In the genomic region with DNA sequence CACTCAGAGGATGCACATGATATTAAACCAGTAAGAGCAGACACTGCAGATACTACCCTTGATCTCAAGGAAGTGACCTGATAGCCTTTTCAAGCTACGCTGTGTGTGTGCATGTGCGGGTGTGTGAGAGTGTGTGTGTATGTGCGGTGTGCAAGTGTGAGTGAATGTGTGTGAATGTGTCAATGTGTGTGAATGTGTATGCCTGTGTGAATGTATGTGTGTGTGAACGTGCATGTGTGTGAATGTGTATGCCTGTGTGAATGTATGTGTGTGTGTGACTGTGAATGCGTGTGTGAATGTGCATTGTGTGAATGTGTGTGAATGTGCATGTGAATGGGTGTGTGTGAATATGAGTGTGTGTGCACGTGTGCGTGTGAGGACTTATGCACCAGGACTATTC, we compare ENCODE assay signal across 26 cellular contexts. TPM values are rescaled to one million over a fixed set of nuclear protein-coding genes. Genes with fewer than 3 reads are reported as not detected.
"Had no signal": no experiment of that assay in that cellular context is flagged by ENCODE, and none has a peak within 500 bp of the region (broad histone marks: within the 10 kb centered on the region; RNA-seq: fewer than 3 reads in every experiment).

No MANE protein-coding gene starts in this region.

- H3K27me3 ChIP-seq: cardiac muscle cell, right lobe of liver had no signal

- H3K4me1 ChIP-seq: foreskin keratinocyte, right lobe of liver, transverse colon had no signal

- H3K36me3 ChIP-seq: cardiac muscle cell, lower lobe of right lung, right lobe of liver, stomach, suprapubic skin, transverse colon had no signal

- H3K4me3 ChIP-seq: cardiac muscle cell, lower lobe of right lung, right lobe of liver, skin epidermis, stomach, suprapubic skin, transverse colon had no signal

- H3K9me3 ChIP-seq: lower lobe of right lung, right lobe of liver, stomach, suprapubic skin, transverse colon had no signal

- ATAC-seq: activated CD4-positive, CD25-positive, alpha-beta regulatory T cell treated with anti-CD3 and anti-CD28 coated beads, Interleukin-2, amount 50 U/mL, for 24 hours; foreskin keratinocyte; lower lobe of right lung; right lobe of liver; stimulated activated memory B cell treated with anti-CD40 and anti-IgM and Interleukin-4, amounts not matched to agents 10 μg/mL and 1 μg/mL and 100 μg/mL, for 72 hours; T-cell had no signal

- H3K27ac ChIP-seq: cardiac muscle cell, foreskin keratinocyte, lower lobe of right lung, right lobe of liver, skin epidermis, stomach, suprapubic skin, transverse colon, VCaP had no signal

- DNase-seq: activated CD4-positive, alpha-beta memory T cell treated with anti-CD3 and anti-CD28 coated beads, Interleukin-2, amount 10 ng/mL, durations not matched to agents 7 days and 5 days; activated CD4-positive, alpha-beta T cell treated with anti-CD3 and anti-CD28 coated beads, Interleukin-2, amount 10 ng/mL, durations not matched to agents 24 days and 14 days; activated naive CD4-positive, alpha-beta T cell treated with anti-CD3 and anti-CD28 coated beads for 36 hours; activated naive CD8-positive, alpha-beta T cell treated with anti-CD3 and anti-CD28 coated beads, Interleukin-2, amount 10 ng/mL, durations not matched to agents 7 days and 5 days; amniotic stem cell; effector CD4-positive, alpha-beta T cell; erythroblast; foreskin keratinocyte; kidney; lower lobe of right lung; mesendoderm; naive B cell; occipital lobe; stomach; T-cell; transverse colon had no signal

RNA-seq across cellular contexts. Expression of a gene that starts 53.8 kb away (rescaled TPM):
- total RNA-seq: activated CD4-positive, alpha-beta memory T cell treated with anti-CD3 and anti-CD28 coated beads, Interleukin-2, amount 10 ng/mL, durations not matched to agents 7 days and 5 days; activated CD4-positive, alpha-beta T cell treated with anti-CD3 and anti-CD28 coated beads, Interleukin-2, amount 10 ng/mL, durations not matched to agents 24 days and 14 days; activated naive CD4-positive, alpha-beta T cell treated with anti-CD3 and anti-CD28 coated beads for 36 hours; activated naive CD8-positive, alpha-beta T cell treated with anti-CD3 and anti-CD28 coated beads, Interleukin-2, amount 10 ng/mL, durations not matched to agents 7 days and 5 days; cardiac muscle cell; chondrocyte; foreskin keratinocyte; glomerular endothelial cell; mucosa of gallbladder; right lobe of liver; suprapubic skin; T-cell had no signal
